ENCODE assay signal across 1 cellular context in the genomic region with DNA sequence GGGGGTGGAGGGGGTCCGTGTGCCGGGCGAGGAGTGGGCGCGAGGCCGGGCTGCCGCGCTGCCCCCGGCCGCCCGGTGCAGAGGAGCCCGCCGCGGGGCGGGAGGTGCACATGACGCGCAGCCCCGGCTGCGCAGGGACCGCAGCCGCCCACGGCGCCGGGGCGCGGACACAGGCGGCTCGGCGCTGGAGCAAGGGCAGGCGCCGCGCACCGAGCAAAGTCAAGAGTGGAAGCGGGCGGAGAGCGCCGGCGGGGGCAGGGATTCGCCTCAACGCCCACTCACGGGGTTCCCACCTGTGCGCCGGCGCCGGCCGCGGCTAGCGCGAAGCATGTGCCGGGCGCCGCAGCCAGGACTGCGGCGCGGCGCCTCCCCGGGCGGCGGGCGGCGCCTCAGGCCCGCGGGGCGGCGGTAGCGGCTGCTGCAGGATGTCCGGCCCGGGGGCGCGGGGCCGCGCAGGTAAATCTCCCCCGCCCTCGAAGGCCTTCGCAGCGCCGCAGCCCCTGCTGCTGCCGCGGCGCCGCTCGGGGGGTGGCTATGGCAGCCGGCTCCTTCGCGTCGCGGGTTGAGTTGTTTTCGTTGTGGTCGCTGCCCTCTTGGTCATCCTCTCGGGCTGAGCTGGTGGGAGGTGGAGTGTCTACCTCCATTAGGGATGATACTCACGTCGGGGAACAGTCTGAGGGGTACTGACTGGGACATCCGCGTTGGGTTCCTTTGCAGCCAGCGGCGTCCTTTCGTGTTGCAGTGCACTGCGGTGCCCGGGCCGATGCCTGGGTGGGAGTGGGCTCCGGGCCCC.
TF ChIP-seq lines count a peak whose summit lies in the region.

No MANE protein-coding gene starts in this region.

TF ChIP-seq in WTC11, 78 proteins besides CTCF, POLR2A, EP300 and RAD21 (continued from another document):
- TF ChIP-seq ESRRA (CRISPR knock-in tag; IDR thresholded peaks at IDR 0.05; ENCODE audit: borderline replicate concordance): peak; percentile 37; the same call in 1 of the 2 replicates
- no peak for TF ChIP-seq ELF4 (CRISPR knock-in tag; IDR thresholded peaks at IDR 0.05; ENCODE audit: low read depth)
- TF ChIP-seq, protein P1, sequence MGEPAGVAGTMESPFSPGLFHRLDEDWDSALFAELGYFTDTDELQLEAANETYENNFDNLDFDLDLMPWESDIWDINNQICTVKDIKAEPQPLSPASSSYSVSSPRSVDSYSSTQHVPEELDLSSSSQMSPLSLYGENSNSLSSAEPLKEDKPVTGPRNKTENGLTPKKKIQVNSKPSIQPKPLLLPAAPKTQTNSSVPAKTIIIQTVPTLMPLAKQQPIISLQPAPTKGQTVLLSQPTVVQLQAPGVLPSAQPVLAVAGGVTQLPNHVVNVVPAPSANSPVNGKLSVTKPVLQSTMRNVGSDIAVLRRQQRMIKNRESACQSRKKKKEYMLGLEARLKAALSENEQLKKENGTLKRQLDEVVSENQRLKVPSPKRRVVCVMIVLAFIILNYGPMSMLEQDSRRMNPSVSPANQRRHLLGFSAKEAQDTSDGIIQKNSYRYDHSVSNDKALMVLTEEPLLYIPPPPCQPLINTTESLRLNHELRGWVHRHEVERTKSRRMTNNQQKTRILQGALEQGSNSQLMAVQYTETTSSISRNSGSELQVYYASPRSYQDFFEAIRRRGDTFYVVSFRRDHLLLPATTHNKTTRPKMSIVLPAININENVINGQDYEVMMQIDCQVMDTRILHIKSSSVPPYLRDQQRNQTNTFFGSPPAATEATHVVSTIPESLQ (CRISPR knock-in tag; IDR thresholded peaks at IDR 0.05): no peak
- TF ChIP-seq, protein P2, sequence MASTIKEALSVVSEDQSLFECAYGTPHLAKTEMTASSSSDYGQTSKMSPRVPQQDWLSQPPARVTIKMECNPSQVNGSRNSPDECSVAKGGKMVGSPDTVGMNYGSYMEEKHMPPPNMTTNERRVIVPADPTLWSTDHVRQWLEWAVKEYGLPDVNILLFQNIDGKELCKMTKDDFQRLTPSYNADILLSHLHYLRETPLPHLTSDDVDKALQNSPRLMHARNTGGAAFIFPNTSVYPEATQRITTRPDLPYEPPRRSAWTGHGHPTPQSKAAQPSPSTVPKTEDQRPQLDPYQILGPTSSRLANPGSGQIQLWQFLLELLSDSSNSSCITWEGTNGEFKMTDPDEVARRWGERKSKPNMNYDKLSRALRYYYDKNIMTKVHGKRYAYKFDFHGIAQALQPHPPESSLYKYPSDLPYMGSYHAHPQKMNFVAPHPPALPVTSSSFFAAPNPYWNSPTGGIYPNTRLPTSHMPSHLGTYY (CRISPR knock-in tag; IDR thresholded peaks at IDR 0.05): no peak
- TF ChIP-seq, protein P3, sequence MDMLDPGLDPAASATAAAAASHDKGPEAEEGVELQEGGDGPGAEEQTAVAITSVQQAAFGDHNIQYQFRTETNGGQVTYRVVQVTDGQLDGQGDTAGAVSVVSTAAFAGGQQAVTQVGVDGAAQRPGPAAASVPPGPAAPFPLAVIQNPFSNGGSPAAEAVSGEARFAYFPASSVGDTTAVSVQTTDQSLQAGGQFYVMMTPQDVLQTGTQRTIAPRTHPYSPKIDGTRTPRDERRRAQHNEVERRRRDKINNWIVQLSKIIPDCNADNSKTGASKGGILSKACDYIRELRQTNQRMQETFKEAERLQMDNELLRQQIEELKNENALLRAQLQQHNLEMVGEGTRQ (CRISPR knock-in tag; IDR thresholded peaks at IDR 0.05): no peak
- TF ChIP-seq, protein P4, sequence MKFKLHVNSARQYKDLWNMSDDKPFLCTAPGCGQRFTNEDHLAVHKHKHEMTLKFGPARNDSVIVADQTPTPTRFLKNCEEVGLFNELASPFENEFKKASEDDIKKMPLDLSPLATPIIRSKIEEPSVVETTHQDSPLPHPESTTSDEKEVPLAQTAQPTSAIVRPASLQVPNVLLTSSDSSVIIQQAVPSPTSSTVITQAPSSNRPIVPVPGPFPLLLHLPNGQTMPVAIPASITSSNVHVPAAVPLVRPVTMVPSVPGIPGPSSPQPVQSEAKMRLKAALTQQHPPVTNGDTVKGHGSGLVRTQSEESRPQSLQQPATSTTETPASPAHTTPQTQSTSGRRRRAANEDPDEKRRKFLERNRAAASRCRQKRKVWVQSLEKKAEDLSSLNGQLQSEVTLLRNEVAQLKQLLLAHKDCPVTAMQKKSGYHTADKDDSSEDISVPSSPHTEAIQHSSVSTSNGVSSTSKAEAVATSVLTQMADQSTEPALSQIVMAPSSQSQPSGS (CRISPR knock-in tag; IDR thresholded peaks at IDR 0.05; ENCODE audit: borderline replicate concordance, low read depth): no peak
- TF ChIP-seq ZNF317 (CRISPR knock-in tag; IDR thresholded peaks at IDR 0.05; ENCODE audit: borderline replicate concordance, low read depth): no peak
- TF ChIP-seq, protein P5, sequence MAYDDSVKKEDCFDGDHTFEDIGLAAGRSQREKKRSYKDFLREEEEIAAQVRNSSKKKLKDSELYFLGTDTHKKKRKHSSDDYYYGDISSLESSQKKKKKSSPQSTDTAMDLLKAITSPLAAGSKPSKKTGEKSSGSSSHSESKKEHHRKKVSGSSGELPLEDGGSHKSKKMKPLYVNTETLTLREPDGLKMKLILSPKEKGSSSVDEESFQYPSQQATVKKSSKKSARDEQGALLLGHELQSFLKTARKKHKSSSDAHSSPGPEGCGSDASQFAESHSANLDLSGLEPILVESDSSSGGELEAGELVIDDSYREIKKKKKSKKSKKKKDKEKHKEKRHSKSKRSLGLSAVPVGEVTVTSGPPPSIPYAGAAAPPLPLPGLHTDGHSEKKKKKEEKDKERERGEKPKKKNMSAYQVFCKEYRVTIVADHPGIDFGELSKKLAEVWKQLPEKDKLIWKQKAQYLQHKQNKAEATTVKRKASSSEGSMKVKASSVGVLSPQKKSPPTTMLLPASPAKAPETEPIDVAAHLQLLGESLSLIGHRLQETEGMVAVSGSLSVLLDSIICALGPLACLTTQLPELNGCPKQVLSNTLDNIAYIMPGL (CRISPR knock-in tag; IDR thresholded peaks at IDR 0.05): no peak
- no peak for TF ChIP-seq SMAD3 (CRISPR knock-in tag; IDR thresholded peaks at IDR 0.05; ENCODE audit: borderline replicate concordance)
- TF ChIP-seq, protein P6, sequence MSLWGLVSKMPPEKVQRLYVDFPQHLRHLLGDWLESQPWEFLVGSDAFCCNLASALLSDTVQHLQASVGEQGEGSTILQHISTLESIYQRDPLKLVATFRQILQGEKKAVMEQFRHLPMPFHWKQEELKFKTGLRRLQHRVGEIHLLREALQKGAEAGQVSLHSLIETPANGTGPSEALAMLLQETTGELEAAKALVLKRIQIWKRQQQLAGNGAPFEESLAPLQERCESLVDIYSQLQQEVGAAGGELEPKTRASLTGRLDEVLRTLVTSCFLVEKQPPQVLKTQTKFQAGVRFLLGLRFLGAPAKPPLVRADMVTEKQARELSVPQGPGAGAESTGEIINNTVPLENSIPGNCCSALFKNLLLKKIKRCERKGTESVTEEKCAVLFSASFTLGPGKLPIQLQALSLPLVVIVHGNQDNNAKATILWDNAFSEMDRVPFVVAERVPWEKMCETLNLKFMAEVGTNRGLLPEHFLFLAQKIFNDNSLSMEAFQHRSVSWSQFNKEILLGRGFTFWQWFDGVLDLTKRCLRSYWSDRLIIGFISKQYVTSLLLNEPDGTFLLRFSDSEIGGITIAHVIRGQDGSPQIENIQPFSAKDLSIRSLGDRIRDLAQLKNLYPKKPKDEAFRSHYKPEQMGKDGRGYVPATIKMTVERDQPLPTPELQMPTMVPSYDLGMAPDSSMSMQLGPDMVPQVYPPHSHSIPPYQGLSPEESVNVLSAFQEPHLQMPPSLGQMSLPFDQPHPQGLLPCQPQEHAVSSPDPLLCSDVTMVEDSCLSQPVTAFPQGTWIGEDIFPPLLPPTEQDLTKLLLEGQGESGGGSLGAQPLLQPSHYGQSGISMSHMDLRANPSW (CRISPR knock-in tag; conservative IDR thresholded peaks at IDR 0.05; ENCODE audit: low read depth): no peak
- no peak for TF ChIP-seq ZNF138 (CRISPR knock-in tag; conservative IDR thresholded peaks at IDR 0.05)
- TF ChIP-seq, protein P7, sequence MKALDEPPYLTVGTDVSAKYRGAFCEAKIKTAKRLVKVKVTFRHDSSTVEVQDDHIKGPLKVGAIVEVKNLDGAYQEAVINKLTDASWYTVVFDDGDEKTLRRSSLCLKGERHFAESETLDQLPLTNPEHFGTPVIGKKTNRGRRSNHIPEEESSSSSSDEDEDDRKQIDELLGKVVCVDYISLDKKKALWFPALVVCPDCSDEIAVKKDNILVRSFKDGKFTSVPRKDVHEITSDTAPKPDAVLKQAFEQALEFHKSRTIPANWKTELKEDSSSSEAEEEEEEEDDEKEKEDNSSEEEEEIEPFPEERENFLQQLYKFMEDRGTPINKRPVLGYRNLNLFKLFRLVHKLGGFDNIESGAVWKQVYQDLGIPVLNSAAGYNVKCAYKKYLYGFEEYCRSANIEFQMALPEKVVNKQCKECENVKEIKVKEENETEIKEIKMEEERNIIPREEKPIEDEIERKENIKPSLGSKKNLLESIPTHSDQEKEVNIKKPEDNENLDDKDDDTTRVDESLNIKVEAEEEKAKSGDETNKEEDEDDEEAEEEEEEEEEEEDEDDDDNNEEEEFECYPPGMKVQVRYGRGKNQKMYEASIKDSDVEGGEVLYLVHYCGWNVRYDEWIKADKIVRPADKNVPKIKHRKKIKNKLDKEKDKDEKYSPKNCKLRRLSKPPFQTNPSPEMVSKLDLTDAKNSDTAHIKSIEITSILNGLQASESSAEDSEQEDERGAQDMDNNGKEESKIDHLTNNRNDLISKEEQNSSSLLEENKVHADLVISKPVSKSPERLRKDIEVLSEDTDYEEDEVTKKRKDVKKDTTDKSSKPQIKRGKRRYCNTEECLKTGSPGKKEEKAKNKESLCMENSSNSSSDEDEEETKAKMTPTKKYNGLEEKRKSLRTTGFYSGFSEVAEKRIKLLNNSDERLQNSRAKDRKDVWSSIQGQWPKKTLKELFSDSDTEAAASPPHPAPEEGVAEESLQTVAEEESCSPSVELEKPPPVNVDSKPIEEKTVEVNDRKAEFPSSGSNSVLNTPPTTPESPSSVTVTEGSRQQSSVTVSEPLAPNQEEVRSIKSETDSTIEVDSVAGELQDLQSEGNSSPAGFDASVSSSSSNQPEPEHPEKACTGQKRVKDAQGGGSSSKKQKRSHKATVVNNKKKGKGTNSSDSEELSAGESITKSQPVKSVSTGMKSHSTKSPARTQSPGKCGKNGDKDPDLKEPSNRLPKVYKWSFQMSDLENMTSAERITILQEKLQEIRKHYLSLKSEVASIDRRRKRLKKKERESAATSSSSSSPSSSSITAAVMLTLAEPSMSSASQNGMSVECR (CRISPR knock-in tag; IDR thresholded peaks at IDR 0.05; ENCODE audit: borderline replicate concordance): peak; percentile 33; the same call in 1 of the 2 replicates
- TF ChIP-seq NR3C1 (CRISPR knock-in tag; conservative IDR thresholded peaks at IDR 0.05; ENCODE audit: low read depth): no peak
- TF ChIP-seq, protein P8, sequence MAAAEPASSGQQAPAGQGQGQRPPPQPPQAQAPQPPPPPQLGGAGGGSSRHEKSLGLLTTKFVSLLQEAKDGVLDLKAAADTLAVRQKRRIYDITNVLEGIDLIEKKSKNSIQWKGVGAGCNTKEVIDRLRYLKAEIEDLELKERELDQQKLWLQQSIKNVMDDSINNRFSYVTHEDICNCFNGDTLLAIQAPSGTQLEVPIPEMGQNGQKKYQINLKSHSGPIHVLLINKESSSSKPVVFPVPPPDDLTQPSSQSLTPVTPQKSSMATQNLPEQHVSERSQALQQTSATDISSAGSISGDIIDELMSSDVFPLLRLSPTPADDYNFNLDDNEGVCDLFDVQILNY (CRISPR knock-in tag; IDR thresholded peaks at IDR 0.05): 0 out of 2 replicates have a peak, but pooled peaks have one; percentile 38
- TF ChIP-seq, protein P9, sequence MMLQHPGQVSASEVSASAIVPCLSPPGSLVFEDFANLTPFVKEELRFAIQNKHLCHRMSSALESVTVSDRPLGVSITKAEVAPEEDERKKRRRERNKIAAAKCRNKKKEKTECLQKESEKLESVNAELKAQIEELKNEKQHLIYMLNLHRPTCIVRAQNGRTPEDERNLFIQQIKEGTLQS (CRISPR knock-in tag; conservative IDR thresholded peaks at IDR 0.05): no peak
